27 cellular contexts compared by ENCODE assay signal in the genomic region with DNA sequence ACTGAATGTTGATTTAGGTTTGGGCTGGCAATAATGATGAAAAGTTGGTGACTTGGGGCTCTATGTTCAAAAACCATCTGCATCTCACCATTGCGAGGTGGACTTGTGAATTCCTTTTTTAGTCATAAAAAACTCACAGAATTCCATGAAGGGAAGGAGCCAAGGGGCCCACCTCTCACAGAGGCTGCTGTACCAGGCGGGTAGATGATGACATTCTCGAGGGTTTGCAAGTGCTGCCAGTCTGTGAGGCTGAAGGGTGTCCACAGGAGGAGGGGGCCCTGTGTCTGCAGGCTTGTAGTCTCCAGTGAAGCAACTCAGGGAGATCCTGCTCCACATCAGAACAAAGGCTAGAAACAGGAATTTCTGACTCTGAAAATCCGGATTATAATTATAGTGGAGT.
DNase-seq lines count a peak whose midpoint lies in the region; ATAC-seq, FAIRE-seq and TF ChIP-seq lines count a peak whose summit lies in the region.
"Had no signal": no experiment of that assay in that cellular context is flagged by ENCODE, and none has a peak within 500 bp of the region (broad histone marks: within the 10 kb centered on the region; RNA-seq: fewer than 3 reads in every experiment).

No MANE protein-coding gene starts in this region.

- no peaks in the 10 kb centered on the region for H3K36me3 ChIP-seq in CD4-positive, CD25-positive, alpha-beta regulatory T cell (ENCODE audit: control insufficient read depth, insufficient read depth, low read length)
- H3K36me3 ChIP-seq in DND-41 (ENCODE audit: insufficient read depth, low read length) (no peaks in the 10 kb centered on the region), astrocyte (ENCODE audit: insufficient read depth, low read length) (no peaks in the 10 kb centered on the region), trophoblast cell (ENCODE audit: control insufficient read depth in 1 of 2, insufficient read depth in 2 of 2, low read length in 2 of 2) (no peaks in the 10 kb centered on the region), right lobe of liver (no peaks in the 10 kb centered on the region)
- H3K36me3 ChIP-seq: MG63, ovary, uterus had no signal

- TF ChIP-seq POLR2A in right lobe of liver (IDR thresholded peaks at IDR 0.05): no peak

- H3K14ac ChIP-seq in trophoblast cell (ENCODE audit: low read length): no peak overlapping the region

- no CpG with 5 or more reads among the region's 4 CpGs for WGBS in trophoblast cell (ENCODE audit: extremely low coverage, insufficient coverage, insufficient read length)
- 61% methylated on average over 4 of the region's 4 CpGs for WGBS in right lobe of liver (ENCODE audit: insufficient coverage, low coverage, low lambda C conversion rate, missing lambda C conversion rate)

- H3K18ac ChIP-seq in trophoblast cell (ENCODE audit: low read length): no peak overlapping the region

- H3K4me1 Mint-ChIP-seq in CD4-positive, CD25-positive, alpha-beta regulatory T cell: peaks cover 8 to 25% (median 15%) of the 10 kb centered on the region in 4 donors
- H3K4me1 Mint-ChIP-seq in astrocyte (ENCODE audit: low read depth, unreplicated experiment) (peaks cover 38% of the 10 kb centered on the region), T-cell (peaks cover 29 to 32% (median 30%) of the 10 kb centered on the region in 3 donors)

- TF ChIP-seq CTCF in DND-41 (IDR thresholded peaks at IDR 0.05; ENCODE audit: borderline replicate concordance, extremely low read depth, low read length, poor library complexity, severe bottlenecking): no peak
- no peak for TF ChIP-seq CTCF in astrocyte (IDR thresholded peaks at IDR 0.05; ENCODE audit: insufficient read depth, low read depth, low read length)
- TF ChIP-seq CTCF in right lobe of liver (IDR thresholded peaks at IDR 0.05): no peak

- no peak for ATAC-seq in CD4-positive, CD25-positive, alpha-beta regulatory T cell (ENCODE audit: low read depth in 2 of 2)
- ATAC-seq in DND-41 (ENCODE audit: insufficient read depth, low read depth) (no peak), right lobe of liver (no peak), HG02759 (IDR thresholded peaks at IDR 0.05; ENCODE audit: unreplicated experiment) (no peak), T-cell (replicated peaks in 1 of 4) (no peak)
- ATAC-seq: Panc1 had no signal

- H4K8ac ChIP-seq in trophoblast cell (ENCODE audit: low read depth, low read length): no peak overlapping the region

- H3K27me3 Mint-ChIP-seq in CD4-positive, CD25-positive, alpha-beta regulatory T cell: peaks cover 10% of the 10 kb centered on the region
- H3K27me3 Mint-ChIP-seq in astrocyte (ENCODE audit: low read depth, unreplicated experiment): peaks cover 21% of the 10 kb centered on the region
- H3K27me3 Mint-ChIP-seq in T-cell: no peaks in the 10 kb centered on the region
- H3K27me3 Mint-ChIP-seq: activated CD4-positive, alpha-beta memory T cell treated with anti-CD3 and anti-CD28 coated beads for 36 hours had no signal

- H3K4me3 Mint-ChIP-seq in CD4-positive, CD25-positive, alpha-beta regulatory T cell: no peak overlapping the region
- no peak overlapping the region for H3K4me3 Mint-ChIP-seq in astrocyte (ENCODE audit: unreplicated experiment)
- no peak overlapping the region for H3K4me3 Mint-ChIP-seq in T-cell
- H3K4me3 Mint-ChIP-seq: activated CD4-positive, alpha-beta memory T cell treated with anti-CD3 and anti-CD28 coated beads for 36 hours; nephron had no signal

- CTCF ChIA-PET in T-cell (lab: Charles Lee): interaction anchor here in 1 of 2 donors (0.6 kb wide), 1 partner anchor 156 kb away, joined by 5 read pairs; no protein-coding TSS in a partner anchor

- peak overlapping the region in 2 of 3 donors; percentile 17 to 28 for H3K27ac Mint-ChIP-seq in CD4-positive, CD25-positive, alpha-beta regulatory T cell
- H3K27ac Mint-ChIP-seq in astrocyte (ENCODE audit: unreplicated experiment) (peak overlapping the region; percentile 88), T-cell (no peak overlapping the region)
- H3K27ac Mint-ChIP-seq: activated CD4-positive, alpha-beta memory T cell treated with anti-CD3 and anti-CD28 coated beads for 36 hours had no signal

- H3K4me1 ChIP-seq in CD4-positive, CD25-positive, alpha-beta regulatory T cell (ENCODE audit: control insufficient read depth, insufficient read depth, low read length, poor library complexity, severe bottlenecking): peaks cover 13% of the 10 kb centered on the region
- peaks cover 17% of the 10 kb centered on the region for H3K4me1 ChIP-seq in DND-41 (ENCODE audit: insufficient read depth, low read length)
- peaks cover 11% of the 10 kb centered on the region for H3K4me1 ChIP-seq in astrocyte (ENCODE audit: insufficient read depth, low read length)
- H3K4me1 ChIP-seq in trophoblast cell (ENCODE audit: control insufficient read depth in 1 of 2, insufficient read depth in 2 of 2, low read length in 2 of 2): peaks cover 6 to 9% of the 10 kb centered on the region in 2 experiments
- H3K4me1 ChIP-seq in right lobe of liver: no peaks in the 10 kb centered on the region
- H3K4me1 ChIP-seq: uterus had no signal

- H3K79me2 ChIP-seq in DND-41 (ENCODE audit: insufficient read depth, low read length): no peaks in the 10 kb centered on the region
- H3K79me2 ChIP-seq in astrocyte (ENCODE audit: insufficient read depth, low read length): no peaks in the 10 kb centered on the region
- peaks cover 2% of the 10 kb centered on the region for H3K79me2 ChIP-seq in trophoblast cell (ENCODE audit: control insufficient read depth, insufficient read depth, low read length, poor library complexity)

- no peak overlapping the region for H3K4me2 ChIP-seq in DND-41 (ENCODE audit: insufficient read depth, low read length)
- no peak overlapping the region for H3K4me2 ChIP-seq in astrocyte (ENCODE audit: low read length)
- H3K4me2 ChIP-seq in trophoblast cell (ENCODE audit: low read length): no peak overlapping the region

- no peak overlapping the region for H3K23ac ChIP-seq in trophoblast cell (ENCODE audit: low read length)

- H2AFZ ChIP-seq in DND-41 (ENCODE audit: low read depth, low read length): 0 out of 2 replicates have a peak overlapping the region, but pooled peaks have one; percentile 1
- H2AFZ ChIP-seq in astrocyte (ENCODE audit: low read depth, low read length): no peak overlapping the region
- no peak overlapping the region for H2AFZ ChIP-seq in trophoblast cell (ENCODE audit: insufficient read depth, low read length, poor library complexity)

- H4K20me1 ChIP-seq in DND-41 (ENCODE audit: insufficient read depth, low read length) (no peaks in the 10 kb centered on the region), astrocyte (ENCODE audit: insufficient read depth, low read length) (no peaks in the 10 kb centered on the region)

- intact Hi-C loops in right lobe of liver (cut with DNase I): no loop called here

- POLR2A ChIA-PET in T-cell (lab: Charles Lee): no interaction called here

- no peaks in the 10 kb centered on the region for H3K36me3 Mint-ChIP-seq in CD4-positive, CD25-positive, alpha-beta regulatory T cell
- H3K36me3 Mint-ChIP-seq in astrocyte (ENCODE audit: low read depth, unreplicated experiment) (no peaks in the 10 kb centered on the region), T-cell (no peaks in the 10 kb centered on the region)

- no peak overlapping the region for H4K91ac ChIP-seq in trophoblast cell (ENCODE audit: low read depth, low read length)

- H3K9me3 ChIP-seq in CD4-positive, CD25-positive, alpha-beta regulatory T cell (ENCODE audit: control insufficient read depth in 2 of 2, low read length in 2 of 2): no peaks in the 10 kb centered on the region
- no peaks in the 10 kb centered on the region for H3K9me3 ChIP-seq in DND-41 (ENCODE audit: insufficient read depth, low read length, severe bottlenecking)
- no peaks in the 10 kb centered on the region for H3K9me3 ChIP-seq in astrocyte (ENCODE audit: insufficient read depth, low read depth, low read length)
- no peaks in the 10 kb centered on the region for H3K9me3 ChIP-seq in trophoblast cell (ENCODE audit: insufficient read depth, low read depth, low read length)
- H3K9me3 ChIP-seq in right lobe of liver: no peaks in the 10 kb centered on the region
- H3K9me3 ChIP-seq: MG63, ovary, uterus had no signal

- peaks cover 2% of the 10 kb centered on the region for H3K79me1 ChIP-seq in trophoblast cell (ENCODE audit: low read length)

- no peak overlapping the region for H2AK5ac ChIP-seq in trophoblast cell (ENCODE audit: low read length)

- no peak overlapping the region for H2BK120ac ChIP-seq in trophoblast cell (ENCODE audit: insufficient read depth, low read length, poor library complexity)

- H2BK12ac ChIP-seq in trophoblast cell (ENCODE audit: low read length): peak overlapping the region; percentile 11

- H3K4me3 ChIP-seq in CD4-positive, CD25-positive, alpha-beta regulatory T cell (ENCODE audit: low read depth, low read length): no peak overlapping the region
- H3K4me3 ChIP-seq in DND-41 (ENCODE audit: low read depth in 1 of 2, low read length in 2 of 2) (no peak overlapping the region), astrocyte (ENCODE audit: insufficient read depth, low read depth, low read length) (no peak overlapping the region), trophoblast cell (ENCODE audit: low read depth, low read length) (no peak overlapping the region), right lobe of liver (no peak overlapping the region)
- H3K4me3 ChIP-seq: MG63, ovary, uterus had no signal

- no peaks in the 10 kb centered on the region for H3K27me3 ChIP-seq in CD4-positive, CD25-positive, alpha-beta regulatory T cell (ENCODE audit: control insufficient read depth, insufficient read depth, low read length)
- H3K27me3 ChIP-seq in DND-41 (ENCODE audit: insufficient read depth, low read length, poor library complexity): no peaks in the 10 kb centered on the region
- H3K27me3 ChIP-seq in astrocyte (ENCODE audit: insufficient read depth, low read length): peaks cover 13% of the 10 kb centered on the region
- no peaks in the 10 kb centered on the region for H3K27me3 ChIP-seq in trophoblast cell (ENCODE audit: insufficient read depth, low read length)
- no peaks in the 10 kb centered on the region for H3K27me3 ChIP-seq in right lobe of liver
- H3K27me3 ChIP-seq: MG63, ovary, uterus had no signal

- no peak overlapping the region for H3K27ac ChIP-seq in CD4-positive, CD25-positive, alpha-beta regulatory T cell (ENCODE audit: insufficient read depth, low read length, poor library complexity, severe bottlenecking)
- H3K27ac ChIP-seq in DND-41 (ENCODE audit: low read length) (no peak overlapping the region), astrocyte (ENCODE audit: low read depth, low read length) (no peak overlapping the region), trophoblast cell (ENCODE audit: low read depth, low read length) (no peak overlapping the region), right lobe of liver (no peak overlapping the region)
- H3K27ac ChIP-seq: C4-2B, ovary had no signal

- no peak overlapping the region for H3K4ac ChIP-seq in trophoblast cell (ENCODE audit: low read depth, low read length)

- no peak overlapping the region for H4K12ac ChIP-seq in trophoblast cell (ENCODE audit: low read depth, low read length)

- H3K9ac ChIP-seq in DND-41 (ENCODE audit: low read depth, low read length) (no peak overlapping the region), astrocyte (ENCODE audit: low read length) (no peak overlapping the region), trophoblast cell (ENCODE audit: low read length) (no peak overlapping the region)

- FAIRE-seq in astrocyte (lab: Jason Lieb, UNC): no peak
- FAIRE-seq: H54, HTR-8/SVneo, kidney had no signal

- DNase-seq in CD4-positive, CD25-positive, alpha-beta regulatory T cell: no peak
- DNase-seq in DND-41 (no peak), astrocyte (ENCODE audit: low read depth) (no peak), trophoblast cell (no peak), right lobe of liver (no peak), NCI-H774 (lab: John Stamatoyannopoulos, UW) (no peak), T-cell (no peak)
- DNase-seq: activated CD4-positive, alpha-beta memory T cell treated with anti-CD3 and anti-CD28 coated beads for 36 hours; activated CD4-positive, CD25-positive, alpha-beta regulatory T cell; activated effector memory CD4-positive, alpha-beta T cell treated with Interleukin-2 at 50 U/mL for 16 hours; cerebellar nuclear complex; KBM-7; kidney; MG63; NCI-H1105 treated with DMSO at 0.1 percent for 48 hours; NCI-H2029 treated with DMSO at 0.1 percent for 48 hours; NCI-H2227 treated with DMSO at 0.1 percent for 48 hours; NCI-H526 treated with DMSO at 0.1 percent for 48 hours; ovary; stimulated activated CD4-positive, alpha-beta T cell treated with anti-CD3 and anti-CD28 coated beads, Interleukin-2, amount 100 ng/mL, for 48 hours had no signal

- peaks cover 0 to 4% (median 1%) of the 10 kb centered on the region in 7 donors for H3K9me3 Mint-ChIP-seq in CD4-positive, CD25-positive, alpha-beta regulatory T cell
- H3K9me3 Mint-ChIP-seq in astrocyte (ENCODE audit: unreplicated experiment) (peaks cover 2% of the 10 kb centered on the region), T-cell (no peaks in the 10 kb centered on the region)
- H3K9me3 Mint-ChIP-seq: activated CD4-positive, alpha-beta memory T cell treated with anti-CD3 and anti-CD28 coated beads for 36 hours; nephron had no signal

- H2BK5ac ChIP-seq in trophoblast cell (ENCODE audit: low read depth, low read length, poor library complexity): no peak overlapping the region

Comparison
In these comparisons a context has a peak if more than half of its experiments do, and no peak if none do; other contexts are left out.
1. H3K27ac Mint-ChIP-seq: peak in CD4-positive, CD25-positive, alpha-beta regulatory T cell (2 of 3) and astrocyte (single experiment); none in T-cell (0 of 2).